16 cellular contexts compared by ENCODE assay signal in the genomic region with DNA sequence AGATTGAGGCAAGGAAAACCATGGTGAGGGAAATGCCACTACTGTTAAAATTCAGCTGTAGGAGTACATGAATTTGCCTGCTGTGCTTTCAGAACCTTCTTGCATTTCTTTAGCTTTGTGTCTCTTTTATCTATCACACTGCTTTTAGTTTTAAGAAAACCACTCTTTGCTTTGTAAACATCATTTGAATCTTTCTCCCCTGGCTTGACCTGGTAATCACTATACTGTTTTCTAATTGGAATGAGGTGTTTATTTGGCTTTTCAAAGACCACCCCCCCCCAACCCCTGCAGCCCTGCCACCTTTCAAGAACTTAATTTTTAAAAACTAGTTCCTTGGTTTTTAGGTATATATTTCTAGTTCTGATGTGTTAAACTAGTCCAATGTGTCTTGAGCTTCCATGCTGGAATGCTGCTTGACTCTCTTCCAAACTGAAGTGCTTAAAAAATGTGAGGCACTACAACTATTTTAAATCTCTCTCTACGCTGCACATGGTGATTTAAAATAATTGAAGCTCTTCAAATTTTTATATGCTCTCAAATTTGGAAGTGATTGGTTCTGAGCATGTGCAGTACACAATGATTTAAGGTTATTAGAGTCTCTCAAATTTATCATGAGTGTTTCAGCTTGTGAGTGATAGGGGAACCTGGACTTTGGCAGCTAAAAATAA.
DNase-seq lines count a peak whose midpoint lies in the region; ATAC-seq and TF ChIP-seq lines count a peak whose summit lies in the region.
"Had no signal": no experiment of that assay in that cellular context is flagged by ENCODE, and none has a peak within 500 bp of the region (broad histone marks: within the 10 kb centered on the region; RNA-seq: fewer than 3 reads in every experiment).

No MANE protein-coding gene starts in this region.

- H3K9me3 ChIP-seq in cardiac muscle cell (ENCODE audit: low read depth) = no peaks in the 10 kb centered on the region
- peaks cover 7% of the 10 kb centered on the region for H3K9me3 ChIP-seq in left ventricle myocardium inferior (replicated peaks)
- no peaks in the 10 kb centered on the region for H3K9me3 ChIP-seq in aorta (ENCODE audit: control insufficient read depth, low read length)
- H3K9me3 ChIP-seq: esophagus muscularis mucosa, uterus had no signal

- no peak overlapping the region for H3K56ac ChIP-seq in mesendoderm (ENCODE audit: low read length)

- H3K27ac ChIP-seq in cardiac muscle cell (no peak overlapping the region), left ventricle myocardium inferior (replicated peaks) (no peak overlapping the region), mesendoderm (ENCODE audit: low read depth, low read length) (no peak overlapping the region), aorta (ENCODE audit: low read depth in 1 of 2, low read length in 2 of 2) (peak overlapping the region; percentile 63 to 82)
- H3K27ac ChIP-seq: hepatocyte, uterus had no signal

- ATAC-seq in aorta (ENCODE audit: low FRiP score) (no peak), HG03432 (IDR thresholded peaks at IDR 0.05; ENCODE audit: unreplicated experiment) (no peak)
- ATAC-seq: activated CD8-positive, alpha-beta T cell treated with anti-CD3 and anti-CD28 coated beads for 36 hours; left cardiac atrium had no signal

- H3K4me1 ChIP-seq in cardiac muscle cell (ENCODE audit: low read depth) (peaks cover 14% of the 10 kb centered on the region), left ventricle myocardium inferior (peaks cover 26% of the 10 kb centered on the region), mesendoderm (ENCODE audit: control insufficient read depth, low read depth, low read length) (peaks cover 5% of the 10 kb centered on the region), aorta (ENCODE audit: control insufficient read depth in 1 of 2, insufficient read depth in 2 of 2, low read length in 2 of 2) (peaks cover 1 to 2% of the 10 kb centered on the region in 2 donors)
- H3K4me1 ChIP-seq: uterus had no signal

- no peak overlapping the region for H4K8ac ChIP-seq in mesendoderm (ENCODE audit: low read depth, low read length)

- H3K4me3 ChIP-seq in cardiac muscle cell (no peak overlapping the region), left ventricle myocardium inferior (no peak overlapping the region), astrocyte of the spinal cord (ENCODE audit: low read depth, low read length) (no peak overlapping the region), mesendoderm (ENCODE audit: low read length) (no peak overlapping the region), aorta (ENCODE audit: low read length in 2 of 2) (no peak overlapping the region)
- H3K4me3 ChIP-seq: esophagus muscularis mucosa, hepatocyte, uterus had no signal

- DNase-seq in cardiac muscle cell (ENCODE audit: low read depth in 1 of 2, low spot score in 1 of 2) = peak; percentile 2 to 28
- no peak for DNase-seq in left ventricle myocardium inferior
- peak; percentile 6 for DNase-seq in astrocyte of the spinal cord (ENCODE audit: low read depth, low spot score)
- DNase-seq in mesendoderm = no peak
- no peak for DNase-seq in aorta
- no peak for DNase-seq in activated T-cell treated with anti-CD3 and anti-CD28 coated beads, Interleukin-2, amount 50 U/mL, for 1 hour
- DNase-seq in NCI-H524 treated with DMSO at 0.1 percent for 48 hours (lab: John Stamatoyannopoulos, UW) = no peak
- DNase-seq: activated CD8-positive, alpha-beta T cell treated with anti-CD3 and anti-CD28 coated beads for 36 hours; COR-L47; cortex of kidney; left cardiac atrium; stimulated activated naive CD4-positive, alpha-beta T cell treated with Interleukin-2 at 50 U/mL for 16 hours; uterus had no signal

- H3K79me2 ChIP-seq in mesendoderm (ENCODE audit: control insufficient read depth, insufficient read depth, low read length) = no peaks in the 10 kb centered on the region
- H3K79me2 ChIP-seq: hepatocyte had no signal

- no peaks in the 10 kb centered on the region for H3K79me1 ChIP-seq in mesendoderm (ENCODE audit: low read length)

- intact Hi-C loops in left ventricle myocardium inferior (cut with micrococcal nuclease) = no loop called here
- intact Hi-C loops in aorta (cut with DNase I) = no loop called here

- peak overlapping the region; percentile 36 for H2BK15ac ChIP-seq in mesendoderm (replicated peaks; ENCODE audit: low read depth)

- WGBS in mesendoderm (ENCODE audit: extremely low coverage, insufficient coverage, low lambda C conversion rate) = no CpG with 5 or more reads among the region's 1 CpG
- 0 to 6% methylated on average over 1 of the region's 1 CpG for WGBS in aorta, 2 donors

- no peak overlapping the region for H2BK120ac ChIP-seq in mesendoderm (ENCODE audit: low read depth, low read length)

- H3K9ac ChIP-seq in mesendoderm (ENCODE audit: low read length) = no peak overlapping the region

- H2AK5ac ChIP-seq in mesendoderm (ENCODE audit: low read length) = no peak overlapping the region

- in situ Hi-C loops in astrocyte of the spinal cord (cut with HindIII; ENCODE audit: low sequenced_read_pairs) = no loop called here

- H3K23ac ChIP-seq in mesendoderm (ENCODE audit: low read length) = no peak overlapping the region

- H3K4ac ChIP-seq in mesendoderm (ENCODE audit: low read depth, low read length) = no peak overlapping the region

- no peaks in the 10 kb centered on the region for H3K27me3 ChIP-seq in cardiac muscle cell
- H3K27me3 ChIP-seq in left ventricle myocardium inferior (ENCODE audit: low read depth) = no peaks in the 10 kb centered on the region
- no peaks in the 10 kb centered on the region for H3K27me3 ChIP-seq in mesendoderm (ENCODE audit: insufficient read depth, low read length, poor library complexity)
- no peaks in the 10 kb centered on the region for H3K27me3 ChIP-seq in aorta (ENCODE audit: control insufficient read depth in 1 of 2, insufficient read depth in 2 of 2, low read length in 1 of 2)
- H3K27me3 ChIP-seq: esophagus muscularis mucosa, hepatocyte, uterus had no signal

- no peak overlapping the region for H4K5ac ChIP-seq in mesendoderm (ENCODE audit: low read length)

- no peak for TF ChIP-seq CTCF in cardiac muscle cell (IDR thresholded peaks at IDR 0.05; ENCODE audit: low read depth, low read length)
- TF ChIP-seq CTCF in left ventricle myocardium inferior (IDR thresholded peaks at IDR 0.05; ENCODE audit: borderline replicate concordance) = no peak
- TF ChIP-seq CTCF in astrocyte of the spinal cord (IDR thresholded peaks at IDR 0.05; ENCODE audit: low read depth, low read length) = no peak

- H3K4me2 ChIP-seq in mesendoderm (ENCODE audit: low read length) = no peak overlapping the region
- H3K4me2 ChIP-seq: hepatocyte had no signal

- no peak overlapping the region for H2BK5ac ChIP-seq in mesendoderm (ENCODE audit: low read length)

- H3K36me3 ChIP-seq in cardiac muscle cell = no peaks in the 10 kb centered on the region
- H3K36me3 ChIP-seq in left ventricle myocardium inferior = no peaks in the 10 kb centered on the region
- H3K36me3 ChIP-seq in mesendoderm (ENCODE audit: control insufficient read depth, insufficient read depth, low read length) = no peaks in the 10 kb centered on the region
- H3K36me3 ChIP-seq in aorta (ENCODE audit: control insufficient read depth in 1 of 2, insufficient read depth in 2 of 2, low read length in 1 of 2) = no peaks in the 10 kb centered on the region
- H3K36me3 ChIP-seq: esophagus muscularis mucosa, uterus had no signal

- no peak overlapping the region for H3K18ac ChIP-seq in mesendoderm (ENCODE audit: low read length)

Comparison
In these comparisons a context has a peak if more than half of its experiments do, and no peak if none do; other contexts are left out.
1. DNase-seq: peak in cardiac muscle cell (2 of 2) and astrocyte of the spinal cord (single experiment); none in left ventricle myocardium inferior (single experiment), mesendoderm (single experiment), aorta (0 of 2), activated T-cell treated with anti-CD3 and anti-CD28 coated beads, Interleukin-2, amount 50 U/mL, for 1 hour (single experiment) and NCI-H524 treated with DMSO at 0.1 percent for 48 hours (single experiment).
2. H3K27ac ChIP-seq: peak in aorta (2 of 2); none in cardiac muscle cell (single experiment), left ventricle myocardium inferior (single experiment) and mesendoderm (single experiment).